Comparison of ENCODE assay signal across 1 cellular context in the genomic region with DNA sequence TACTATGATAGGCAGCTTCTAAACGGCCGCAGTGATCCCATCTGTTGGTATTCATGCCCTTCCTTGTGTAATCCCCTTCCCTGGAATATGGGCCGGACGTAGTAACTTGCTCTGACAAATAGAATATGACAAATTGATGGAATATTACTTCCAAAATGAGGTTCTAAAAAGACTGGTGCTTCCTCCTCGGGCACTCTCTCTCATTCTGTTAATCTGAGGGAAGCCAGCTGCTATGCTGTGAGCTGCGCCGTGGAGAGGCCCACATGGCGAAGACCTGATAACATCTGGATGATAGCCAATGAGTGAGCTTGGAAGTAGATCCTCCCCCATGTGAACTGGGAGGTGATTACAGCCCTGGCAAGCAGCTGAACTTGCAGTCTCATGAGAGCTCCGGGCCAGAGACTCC.
A peak's percentile ranks its signal among the peaks of the same experiment; 100 is the strongest.
TF ChIP-seq lines count a peak whose summit lies in the region.

No MANE protein-coding gene starts in this region.

TF ChIP-seq in HEK293, 187 proteins besides CTCF, POLR2A, EP300 and RAD21 (continued from another document and continues in another):
- no peak for TF ChIP-seq ZSCAN16 (tag by site-specific recombination; IDR thresholded peaks at IDR 0.05)
- TF ChIP-seq BCL11A (tag by site-specific recombination; IDR thresholded peaks at IDR 0.05; ENCODE audit: low read depth), result no peak
- no peak for TF ChIP-seq ZNF560 (tag by site-specific recombination; IDR thresholded peaks at IDR 0.05; ENCODE audit: borderline replicate concordance)
- no peak for TF ChIP-seq ZNF433 (tag by site-specific recombination; IDR thresholded peaks at IDR 0.05; ENCODE audit: low read depth)
- TF ChIP-seq ZNF707 (tag by site-specific recombination; IDR thresholded peaks at IDR 0.05), result no peak
- TF ChIP-seq, protein P1, sequence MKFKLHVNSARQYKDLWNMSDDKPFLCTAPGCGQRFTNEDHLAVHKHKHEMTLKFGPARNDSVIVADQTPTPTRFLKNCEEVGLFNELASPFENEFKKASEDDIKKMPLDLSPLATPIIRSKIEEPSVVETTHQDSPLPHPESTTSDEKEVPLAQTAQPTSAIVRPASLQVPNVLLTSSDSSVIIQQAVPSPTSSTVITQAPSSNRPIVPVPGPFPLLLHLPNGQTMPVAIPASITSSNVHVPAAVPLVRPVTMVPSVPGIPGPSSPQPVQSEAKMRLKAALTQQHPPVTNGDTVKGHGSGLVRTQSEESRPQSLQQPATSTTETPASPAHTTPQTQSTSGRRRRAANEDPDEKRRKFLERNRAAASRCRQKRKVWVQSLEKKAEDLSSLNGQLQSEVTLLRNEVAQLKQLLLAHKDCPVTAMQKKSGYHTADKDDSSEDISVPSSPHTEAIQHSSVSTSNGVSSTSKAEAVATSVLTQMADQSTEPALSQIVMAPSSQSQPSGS (tag by site-specific recombination; IDR thresholded peaks at IDR 0.05; ENCODE audit: low read depth), result no peak
- no peak for TF ChIP-seq ZNF426 (tag by site-specific recombination; IDR thresholded peaks at IDR 0.05)
- TF ChIP-seq, protein P2, sequence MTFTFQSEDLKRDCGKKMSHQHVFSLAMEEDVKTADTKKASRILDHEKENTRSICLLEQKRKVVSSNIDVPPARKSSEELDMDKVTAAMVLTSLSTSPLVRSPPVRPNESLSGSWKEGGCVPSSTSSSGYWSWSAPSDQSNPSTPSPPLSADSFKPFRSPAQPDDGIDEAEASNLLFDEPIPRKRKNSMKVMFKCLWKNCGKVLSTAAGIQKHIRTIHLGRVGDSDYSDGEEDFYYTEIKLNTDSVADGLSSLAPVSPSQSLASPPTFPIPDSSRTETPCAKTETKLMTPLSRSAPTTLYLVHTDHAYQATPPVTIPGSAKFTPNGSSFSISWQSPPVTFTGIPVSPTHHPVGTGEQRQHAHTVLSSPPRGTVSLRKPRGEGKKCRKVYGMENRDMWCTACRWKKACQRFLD (tag by site-specific recombination; IDR thresholded peaks at IDR 0.05), result no peak
- TF ChIP-seq ZNF274 (IDR thresholded peaks at IDR 0.05; ENCODE audit: low read length), result no peak
- no peak for TF ChIP-seq ZNF274 (tag by site-specific recombination; IDR thresholded peaks at IDR 0.05; ENCODE audit: borderline replicate concordance)
- TF ChIP-seq BCL11B (tag by site-specific recombination; IDR thresholded peaks at IDR 0.05; ENCODE audit: low read depth), result no peak
- no peak for TF ChIP-seq ZBTB48 (tag by site-specific recombination; IDR thresholded peaks at IDR 0.05)
- TF ChIP-seq ZNF792 (tag by site-specific recombination; IDR thresholded peaks at IDR 0.05), result no peak
- TF ChIP-seq, protein P3, sequence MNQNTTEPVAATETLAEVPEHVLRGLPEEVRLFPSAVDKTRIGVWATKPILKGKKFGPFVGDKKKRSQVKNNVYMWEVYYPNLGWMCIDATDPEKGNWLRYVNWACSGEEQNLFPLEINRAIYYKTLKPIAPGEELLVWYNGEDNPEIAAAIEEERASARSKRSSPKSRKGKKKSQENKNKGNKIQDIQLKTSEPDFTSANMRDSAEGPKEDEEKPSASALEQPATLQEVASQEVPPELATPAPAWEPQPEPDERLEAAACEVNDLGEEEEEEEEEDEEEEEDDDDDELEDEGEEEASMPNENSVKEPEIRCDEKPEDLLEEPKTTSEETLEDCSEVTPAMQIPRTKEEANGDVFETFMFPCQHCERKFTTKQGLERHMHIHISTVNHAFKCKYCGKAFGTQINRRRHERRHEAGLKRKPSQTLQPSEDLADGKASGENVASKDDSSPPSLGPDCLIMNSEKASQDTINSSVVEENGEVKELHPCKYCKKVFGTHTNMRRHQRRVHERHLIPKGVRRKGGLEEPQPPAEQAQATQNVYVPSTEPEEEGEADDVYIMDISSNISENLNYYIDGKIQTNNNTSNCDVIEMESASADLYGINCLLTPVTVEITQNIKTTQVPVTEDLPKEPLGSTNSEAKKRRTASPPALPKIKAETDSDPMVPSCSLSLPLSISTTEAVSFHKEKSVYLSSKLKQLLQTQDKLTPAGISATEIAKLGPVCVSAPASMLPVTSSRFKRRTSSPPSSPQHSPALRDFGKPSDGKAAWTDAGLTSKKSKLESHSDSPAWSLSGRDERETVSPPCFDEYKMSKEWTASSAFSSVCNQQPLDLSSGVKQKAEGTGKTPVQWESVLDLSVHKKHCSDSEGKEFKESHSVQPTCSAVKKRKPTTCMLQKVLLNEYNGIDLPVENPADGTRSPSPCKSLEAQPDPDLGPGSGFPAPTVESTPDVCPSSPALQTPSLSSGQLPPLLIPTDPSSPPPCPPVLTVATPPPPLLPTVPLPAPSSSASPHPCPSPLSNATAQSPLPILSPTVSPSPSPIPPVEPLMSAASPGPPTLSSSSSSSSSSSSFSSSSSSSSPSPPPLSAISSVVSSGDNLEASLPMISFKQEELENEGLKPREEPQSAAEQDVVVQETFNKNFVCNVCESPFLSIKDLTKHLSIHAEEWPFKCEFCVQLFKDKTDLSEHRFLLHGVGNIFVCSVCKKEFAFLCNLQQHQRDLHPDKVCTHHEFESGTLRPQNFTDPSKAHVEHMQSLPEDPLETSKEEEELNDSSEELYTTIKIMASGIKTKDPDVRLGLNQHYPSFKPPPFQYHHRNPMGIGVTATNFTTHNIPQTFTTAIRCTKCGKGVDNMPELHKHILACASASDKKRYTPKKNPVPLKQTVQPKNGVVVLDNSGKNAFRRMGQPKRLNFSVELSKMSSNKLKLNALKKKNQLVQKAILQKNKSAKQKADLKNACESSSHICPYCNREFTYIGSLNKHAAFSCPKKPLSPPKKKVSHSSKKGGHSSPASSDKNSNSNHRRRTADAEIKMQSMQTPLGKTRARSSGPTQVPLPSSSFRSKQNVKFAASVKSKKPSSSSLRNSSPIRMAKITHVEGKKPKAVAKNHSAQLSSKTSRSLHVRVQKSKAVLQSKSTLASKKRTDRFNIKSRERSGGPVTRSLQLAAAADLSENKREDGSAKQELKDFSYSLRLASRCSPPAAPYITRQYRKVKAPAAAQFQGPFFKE (tag by site-specific recombination; IDR thresholded peaks at IDR 0.05; ENCODE audit: borderline replicate concordance), result no peak
- TF ChIP-seq ZBTB20 (tag by site-specific recombination; IDR thresholded peaks at IDR 0.05), result no peak
- TF ChIP-seq ZNF777 (tag by site-specific recombination; IDR thresholded peaks at IDR 0.05; ENCODE audit: borderline replicate concordance), result no peak
- TF ChIP-seq ZNF148 (tag by site-specific recombination; IDR thresholded peaks at IDR 0.05; ENCODE audit: borderline replicate concordance), result no peak
- no peak for TF ChIP-seq ZNF785 (tag by site-specific recombination; IDR thresholded peaks at IDR 0.05)
- TF ChIP-seq FEZF1 (tag by site-specific recombination; IDR thresholded peaks at IDR 0.05), result no peak
- TF ChIP-seq SETDB1 (IDR thresholded peaks at IDR 0.05; ENCODE audit: insufficient read length, low read length), result no peak
- no peak for TF ChIP-seq ZNF169 (tag by site-specific recombination; IDR thresholded peaks at IDR 0.05)
- TF ChIP-seq ZNF391 (tag by site-specific recombination; IDR thresholded peaks at IDR 0.05; ENCODE audit: borderline replicate concordance, low read depth), result no peak
- no peak for TF ChIP-seq SP3 (tag by site-specific recombination; IDR thresholded peaks at IDR 0.05)
- no peak for TF ChIP-seq OVOL3 (tag by site-specific recombination; IDR thresholded peaks at IDR 0.05)
- TF ChIP-seq RBAK (tag by site-specific recombination; IDR thresholded peaks at IDR 0.05), result no peak
- TF ChIP-seq ZNF837 (tag by site-specific recombination; IDR thresholded peaks at IDR 0.05), result no peak
- no peak for TF ChIP-seq ZFHX2 (tag by site-specific recombination; conservative IDR thresholded peaks at IDR 0.05)
- no peak for TF ChIP-seq SALL2 (tag by site-specific recombination; IDR thresholded peaks at IDR 0.05; ENCODE audit: borderline replicate concordance)
- TF ChIP-seq ZNF114 (tag by site-specific recombination; IDR thresholded peaks at IDR 0.05), result no peak
- no peak for TF ChIP-seq ZNF19 (tag by site-specific recombination; IDR thresholded peaks at IDR 0.05; ENCODE audit: low read depth)
- no peak for TF ChIP-seq SCRT2 (tag by site-specific recombination; IDR thresholded peaks at IDR 0.05)
- no peak for TF ChIP-seq KLF7 (tag by site-specific recombination; IDR thresholded peaks at IDR 0.05; ENCODE audit: borderline replicate concordance)
- no peak for TF ChIP-seq KLF1 (tag by site-specific recombination; IDR thresholded peaks at IDR 0.05)
- TF ChIP-seq ZNF223 (tag by site-specific recombination; IDR thresholded peaks at IDR 0.05), result no peak
- TF ChIP-seq KLF10 (tag by site-specific recombination; IDR thresholded peaks at IDR 0.05), result peak; percentile 89
- TF ChIP-seq GLIS1 (tag by site-specific recombination; IDR thresholded peaks at IDR 0.05), result peak; percentile 7; the same call in 1 of the 2 replicates
- TF ChIP-seq YY2 (tag by site-specific recombination; IDR thresholded peaks at IDR 0.05), result no peak
- TF ChIP-seq KLF8 (tag by site-specific recombination; IDR thresholded peaks at IDR 0.05), result no peak
- TF ChIP-seq, protein P4, sequence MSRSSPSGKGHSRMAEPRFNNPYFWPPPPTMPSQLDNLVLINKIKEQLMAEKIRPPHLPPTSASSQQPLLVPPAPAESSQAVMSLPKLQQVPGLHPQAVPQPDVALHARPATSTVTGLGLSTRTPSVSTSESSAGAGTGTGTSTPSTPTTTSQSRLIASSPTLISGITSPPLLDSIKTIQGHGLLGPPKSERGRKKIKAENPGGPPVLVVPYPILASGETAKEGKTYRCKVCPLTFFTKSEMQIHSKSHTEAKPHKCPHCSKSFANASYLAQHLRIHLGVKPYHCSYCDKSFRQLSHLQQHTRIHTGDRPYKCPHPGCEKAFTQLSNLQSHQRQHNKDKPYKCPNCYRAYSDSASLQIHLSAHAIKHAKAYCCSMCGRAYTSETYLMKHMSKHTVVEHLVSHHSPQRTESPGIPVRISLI (tag by site-specific recombination; IDR thresholded peaks at IDR 0.05), result no peak
- TF ChIP-seq ZNF664 (tag by site-specific recombination; IDR thresholded peaks at IDR 0.05), result no peak
- TF ChIP-seq ZNF692 (tag by site-specific recombination; IDR thresholded peaks at IDR 0.05), result no peak
- no peak for TF ChIP-seq ZNF16 (tag by site-specific recombination; IDR thresholded peaks at IDR 0.05; ENCODE audit: low read depth)
- TF ChIP-seq, protein P5, sequence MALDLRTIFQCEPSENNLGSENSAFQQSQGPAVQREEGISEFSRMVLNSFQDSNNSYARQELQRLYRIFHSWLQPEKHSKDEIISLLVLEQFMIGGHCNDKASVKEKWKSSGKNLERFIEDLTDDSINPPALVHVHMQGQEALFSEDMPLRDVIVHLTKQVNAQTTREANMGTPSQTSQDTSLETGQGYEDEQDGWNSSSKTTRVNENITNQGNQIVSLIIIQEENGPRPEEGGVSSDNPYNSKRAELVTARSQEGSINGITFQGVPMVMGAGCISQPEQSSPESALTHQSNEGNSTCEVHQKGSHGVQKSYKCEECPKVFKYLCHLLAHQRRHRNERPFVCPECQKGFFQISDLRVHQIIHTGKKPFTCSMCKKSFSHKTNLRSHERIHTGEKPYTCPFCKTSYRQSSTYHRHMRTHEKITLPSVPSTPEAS (tag by site-specific recombination; IDR thresholded peaks at IDR 0.05), result no peak
- TF ChIP-seq HOXD13 (CRISPR knock-in tag; IDR thresholded peaks at IDR 0.05; ENCODE audit: borderline replicate concordance), result no peak
- peak; percentile 45; the same call in 1 of the 2 replicates for TF ChIP-seq PATZ1 (tag by site-specific recombination; IDR thresholded peaks at IDR 0.05)
- no peak for TF ChIP-seq ZNF521 (tag by site-specific recombination; IDR thresholded peaks at IDR 0.05)
- TF ChIP-seq ZNF776 (tag by site-specific recombination; IDR thresholded peaks at IDR 0.05; ENCODE audit: borderline replicate concordance), result no peak
- no peak for TF ChIP-seq ZNF621 (tag by site-specific recombination; IDR thresholded peaks at IDR 0.05)
- TF ChIP-seq TCF7L2 (IDR thresholded peaks at IDR 0.05; ENCODE audit: borderline replicate concordance, low read depth, low read length), result no peak
- no peak for TF ChIP-seq ZNF510 (tag by site-specific recombination; IDR thresholded peaks at IDR 0.05; ENCODE audit: insufficient replicate concordance)
- no peak for TF ChIP-seq ZXDB (tag by site-specific recombination; IDR thresholded peaks at IDR 0.05)
- no peak for TF ChIP-seq ZNF473 (tag by site-specific recombination; IDR thresholded peaks at IDR 0.05)
